13 cellular contexts compared by ENCODE assay signal in genomic region chr1:22276396-22276748, GRCh38.
"Had no signal": no experiment of that assay in that cellular context is flagged by ENCODE, and none has a peak within 500 bp of the region (broad histone marks: within the 10 kb centered on the region; RNA-seq: fewer than 3 reads in every experiment).

No MANE protein-coding gene starts in this region.

- H3K36me3 ChIP-seq: esophagus muscularis mucosa, gastroesophageal sphincter, heart right ventricle, left lung, lower lobe of right lung had no signal

- H3K9me3 ChIP-seq: lower lobe of right lung had no signal

- H3K4me3 ChIP-seq: coronary artery, dorsolateral prefrontal cortex, esophagus muscularis mucosa, gastroesophageal sphincter, heart right ventricle, left lung, lower lobe of right lung had no signal

- FAIRE-seq: colon, frontal cortex, islet of Langerhans, kidney had no signal

- H3K27me3 ChIP-seq: left lung had no signal

- H3K27ac ChIP-seq: coronary artery, dorsolateral prefrontal cortex, esophagus muscularis mucosa, foreskin keratinocyte, gastroesophageal sphincter, heart right ventricle, left lung, lower lobe of right lung had no signal

- ATAC-seq: gastroesophageal sphincter had no signal

- H3K4me1 ChIP-seq: esophagus muscularis mucosa, foreskin keratinocyte, gastroesophageal sphincter, heart right ventricle, left lung had no signal

- DNase-seq: effector memory CD4-positive, alpha-beta T cell had no signal
